Comparison of ENCODE assay signal across 8 cellular contexts in the genomic region with DNA sequence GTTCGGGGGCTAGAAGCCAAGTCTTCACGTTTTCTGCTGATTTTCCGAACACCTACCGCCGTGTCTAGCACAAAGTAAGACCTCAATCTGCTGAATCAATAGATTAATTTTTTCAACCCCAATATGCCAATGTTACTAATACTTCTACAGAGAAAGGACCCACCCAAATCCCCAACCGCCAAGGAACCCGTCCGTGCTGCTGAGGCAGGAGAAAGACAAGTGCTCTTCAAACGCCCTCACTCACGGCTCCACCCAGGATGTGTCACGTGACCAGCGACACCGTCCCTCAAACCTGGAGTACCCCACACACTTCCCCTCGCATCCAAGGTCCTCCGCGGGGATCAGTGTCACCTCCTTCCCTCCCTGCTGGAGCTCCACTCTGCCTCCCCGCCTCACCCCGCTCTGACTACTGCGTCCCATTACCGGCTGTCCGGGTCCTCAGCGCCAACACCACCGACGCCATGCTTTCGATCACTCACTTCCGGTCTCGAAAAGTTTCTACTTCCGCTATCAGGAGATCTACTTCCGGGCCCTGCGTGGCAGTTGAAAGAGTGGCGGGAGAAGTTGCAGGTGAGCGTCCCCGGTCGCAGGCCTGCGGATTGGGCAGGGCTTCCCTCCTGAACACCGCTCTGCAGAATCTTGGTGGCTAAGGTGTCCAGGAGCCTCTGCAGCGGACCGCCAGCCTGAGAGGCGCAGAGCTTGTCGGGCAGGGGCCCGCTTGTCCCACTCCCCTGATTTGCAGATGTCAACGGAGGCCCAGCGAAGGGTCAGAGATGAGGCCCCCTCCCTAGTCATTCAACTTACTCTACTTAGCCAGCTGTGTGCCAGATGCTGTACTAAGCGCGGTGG. TPM values are rescaled to one million over a fixed set of nuclear protein-coding genes. Genes with fewer than 3 reads are reported as not detected.
DNase-seq lines count a peak whose midpoint lies in the region; ATAC-seq and TF ChIP-seq lines count a peak whose summit lies in the region.

TSS of gene EME1 (plus strand) at position 522 of the 849 bp plus-strand sequence. CDS start 1,980 bp downstream, outside the sequence.
TSS of gene MRPL27 (minus strand) at position 477 of the 849 bp plus-strand sequence. CDS start at position 463, 14 bp downstream.

- H3K27ac ChIP-seq in HUES6 (ENCODE audit: low read depth, low read length) (peak within 1 kb of the TSS; percentile 39), OCI-LY1 (ENCODE audit: low read depth, low read length, poor library complexity, severe bottlenecking) (peak within 1 kb of the TSS; percentile 81)

- H3K4me2 ChIP-seq in OCI-LY1 (ENCODE audit: low read length): peak within 1 kb of the TSS; percentile 96

- peak; percentile 91 for ATAC-seq in GM21381 (IDR thresholded peaks at IDR 0.05; ENCODE audit: unreplicated experiment)
- ATAC-seq in mucosa of descending colon: peak; percentile 93

- intact Hi-C loops in mucosa of descending colon (cut with DNase I, micrococcal nuclease): no loop called here

- H4K20me1 ChIP-seq in OCI-LY1 (ENCODE audit: insufficient read depth, low read length): no peaks in the 10 kb centered on the region

- H3K79me2 ChIP-seq in OCI-LY1 (ENCODE audit: insufficient read depth, low read length): peaks cover 12% of the 10 kb centered on the region

- H3K9me3 ChIP-seq in HUES6 (ENCODE audit: control insufficient read depth, insufficient read depth, low read depth, low read length) (no peaks in the 10 kb centered on the region), OCI-LY1 (ENCODE audit: low read length) (no peaks in the 10 kb centered on the region), mucosa of descending colon (no peaks in the 10 kb centered on the region)

- no peaks in the 10 kb centered on the region for H3K9me2 ChIP-seq in OCI-LY1 (ENCODE audit: low read depth, low read length)

- H3K27me3 ChIP-seq in HUES6 (ENCODE audit: control insufficient read depth, insufficient read depth, low read length) (no peaks in the 10 kb centered on the region), OCI-LY1 (ENCODE audit: insufficient read depth, low read length) (no peaks in the 10 kb centered on the region)

- no peak for TF ChIP-seq CTCF in OCI-LY1 (IDR thresholded peaks at IDR 0.05; ENCODE audit: low read length)
- no peak for TF ChIP-seq CTCF in epithelial cell of esophagus (IDR thresholded peaks at IDR 0.05; ENCODE audit: insufficient read depth, low read depth, low read length, missing control alignments)
- TF ChIP-seq CTCF in mucosa of descending colon (IDR thresholded peaks at IDR 0.05): no peak

- H3K9ac ChIP-seq in HUES6 (ENCODE audit: low read length) (peak within 1 kb of the TSS; percentile 85), OCI-LY1 (ENCODE audit: low read length) (peak within 1 kb of the TSS; percentile 91)

- peaks cover 5% of the 10 kb centered on the region for H3K4me1 ChIP-seq in HUES6 (ENCODE audit: control insufficient read depth, insufficient read depth, low read length)
- H3K4me1 ChIP-seq in OCI-LY1 (ENCODE audit: insufficient read depth, low read length, severe bottlenecking): peaks cover 21% of the 10 kb centered on the region
- peaks cover 16% of the 10 kb centered on the region for H3K4me1 ChIP-seq in mucosa of descending colon (ENCODE audit: low read depth)

- DNase-seq in COR-L47 (lab: John Stamatoyannopoulos, UW) (peak; percentile 78), epithelial cell of esophagus (ENCODE audit: low read depth) (peak; percentile 87), mucosa of descending colon (peak; percentile 88 to 93 (median 92))
- DNase-seq in activated CD8-positive, alpha-beta memory T cell treated with anti-CD3 and anti-CD28 coated beads, Interleukin-2, amount 50 U/mL, for 4 hours: peak; percentile 83
- peak; percentile 69 for DNase-seq in stimulated activated CD8-positive, alpha-beta memory T cell treated with anti-CD3 and anti-CD28 coated beads, Interleukin-4, amount 100 ng/mL, for 1 hour (ENCODE audit: low read depth in 2 of 2, low spot score in 1 of 2)

- H3K4me3 ChIP-seq in HUES6 (ENCODE audit: low read depth, low read length) (peak within 1 kb of the TSS; percentile 72), OCI-LY1 (ENCODE audit: low read depth, low read length, poor library complexity, severe bottlenecking) (peak within 1 kb of the TSS; percentile 87), epithelial cell of esophagus (ENCODE audit: low read length) (peak within 1 kb of the TSS; percentile 88), mucosa of descending colon (peak within 1 kb of the TSS; percentile 48)

- H2AFZ ChIP-seq in OCI-LY1 (ENCODE audit: low read length): no peak within 1 kb of the TSS

- no peaks in the 10 kb centered on the region for H3F3A ChIP-seq in OCI-LY1 (ENCODE audit: insufficient read depth, low read length)

- H3K36me3 ChIP-seq in HUES6 (ENCODE audit: control insufficient read depth, insufficient read depth, low read length): peaks cover 58% of the 10 kb centered on the region
- peaks cover 31% of the 10 kb centered on the region for H3K36me3 ChIP-seq in OCI-LY1 (ENCODE audit: insufficient read depth, low read length)
- H3K36me3 ChIP-seq in mucosa of descending colon (ENCODE audit: low read depth): peaks cover 4% of the 10 kb centered on the region

RNA-seq across cellular contexts. Expression of gene EME1, which starts in this region (rescaled TPM):
- total RNA-seq in mucosa of descending colon: 1 to 10 TPM in 2 of 3 donors, under 1 TPM in 1; 0.76 to 4.0 (median 1.8) TPM

RNA-seq across cellular contexts. Expression of gene MRPL27, which starts in this region (rescaled TPM):
- 10 to 100 TPM; 63.7 to 90.3 (median 80.2) TPM for total RNA-seq in mucosa of descending colon

Comparison
In these comparisons a context has a peak if more than half of its experiments do, and no peak if none do; other contexts are left out.
1. Peak in every context shown above with its lines: DNase-seq, ATAC-seq, H3K4me3 ChIP-seq and H3K27ac ChIP-seq.